ENCODE assay signal across 1 cellular context in the genomic region with DNA sequence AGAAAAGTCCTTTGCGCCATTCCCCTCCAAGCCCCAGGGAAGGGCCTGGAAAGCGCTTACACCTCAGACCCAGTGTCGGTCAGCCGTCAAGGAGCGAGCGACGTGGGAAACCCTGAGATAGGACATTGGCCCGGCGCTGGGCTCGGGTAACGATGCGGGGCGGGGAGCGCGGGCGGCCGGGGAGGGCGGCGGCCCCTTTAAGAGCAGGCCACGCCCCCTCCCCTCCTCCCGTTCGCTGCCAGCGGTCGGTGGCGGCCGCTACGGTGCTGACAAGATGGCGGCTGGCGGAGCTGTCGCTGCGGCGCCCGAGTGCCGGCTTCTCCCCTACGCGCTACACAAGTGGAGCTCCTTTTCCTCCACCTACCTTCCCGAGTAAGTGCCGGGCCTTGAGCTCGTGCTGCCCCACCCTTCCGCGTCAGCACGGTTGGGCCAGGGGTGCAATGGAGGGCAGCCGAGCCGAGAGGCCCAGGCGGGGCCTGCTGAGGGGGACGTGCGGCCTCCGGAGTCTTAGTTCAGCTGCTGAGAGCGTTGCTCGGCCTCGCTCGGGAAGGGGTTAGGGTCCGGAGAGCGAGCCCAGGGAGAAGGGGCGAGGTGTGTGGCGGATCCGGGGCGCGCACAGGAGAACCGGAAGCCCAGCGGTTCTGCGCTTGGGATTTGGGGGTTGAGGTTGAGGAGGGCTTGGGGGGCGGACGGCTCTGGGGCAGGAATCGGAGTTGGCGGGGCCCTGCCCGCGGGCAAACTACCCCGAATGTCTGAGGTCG.
TF ChIP-seq lines count a peak whose summit lies in the region.

A gene (plus strand): TSS at position 251 of the 761 bp plus-strand sequence. CDS start 24 bp downstream, at position 275.

TF ChIP-seq in WTC11, 78 proteins besides CTCF, POLR2A, EP300 and RAD21 (continued from another document):
- TF ChIP-seq, protein P1, sequence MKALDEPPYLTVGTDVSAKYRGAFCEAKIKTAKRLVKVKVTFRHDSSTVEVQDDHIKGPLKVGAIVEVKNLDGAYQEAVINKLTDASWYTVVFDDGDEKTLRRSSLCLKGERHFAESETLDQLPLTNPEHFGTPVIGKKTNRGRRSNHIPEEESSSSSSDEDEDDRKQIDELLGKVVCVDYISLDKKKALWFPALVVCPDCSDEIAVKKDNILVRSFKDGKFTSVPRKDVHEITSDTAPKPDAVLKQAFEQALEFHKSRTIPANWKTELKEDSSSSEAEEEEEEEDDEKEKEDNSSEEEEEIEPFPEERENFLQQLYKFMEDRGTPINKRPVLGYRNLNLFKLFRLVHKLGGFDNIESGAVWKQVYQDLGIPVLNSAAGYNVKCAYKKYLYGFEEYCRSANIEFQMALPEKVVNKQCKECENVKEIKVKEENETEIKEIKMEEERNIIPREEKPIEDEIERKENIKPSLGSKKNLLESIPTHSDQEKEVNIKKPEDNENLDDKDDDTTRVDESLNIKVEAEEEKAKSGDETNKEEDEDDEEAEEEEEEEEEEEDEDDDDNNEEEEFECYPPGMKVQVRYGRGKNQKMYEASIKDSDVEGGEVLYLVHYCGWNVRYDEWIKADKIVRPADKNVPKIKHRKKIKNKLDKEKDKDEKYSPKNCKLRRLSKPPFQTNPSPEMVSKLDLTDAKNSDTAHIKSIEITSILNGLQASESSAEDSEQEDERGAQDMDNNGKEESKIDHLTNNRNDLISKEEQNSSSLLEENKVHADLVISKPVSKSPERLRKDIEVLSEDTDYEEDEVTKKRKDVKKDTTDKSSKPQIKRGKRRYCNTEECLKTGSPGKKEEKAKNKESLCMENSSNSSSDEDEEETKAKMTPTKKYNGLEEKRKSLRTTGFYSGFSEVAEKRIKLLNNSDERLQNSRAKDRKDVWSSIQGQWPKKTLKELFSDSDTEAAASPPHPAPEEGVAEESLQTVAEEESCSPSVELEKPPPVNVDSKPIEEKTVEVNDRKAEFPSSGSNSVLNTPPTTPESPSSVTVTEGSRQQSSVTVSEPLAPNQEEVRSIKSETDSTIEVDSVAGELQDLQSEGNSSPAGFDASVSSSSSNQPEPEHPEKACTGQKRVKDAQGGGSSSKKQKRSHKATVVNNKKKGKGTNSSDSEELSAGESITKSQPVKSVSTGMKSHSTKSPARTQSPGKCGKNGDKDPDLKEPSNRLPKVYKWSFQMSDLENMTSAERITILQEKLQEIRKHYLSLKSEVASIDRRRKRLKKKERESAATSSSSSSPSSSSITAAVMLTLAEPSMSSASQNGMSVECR (CRISPR knock-in tag; IDR thresholded peaks at IDR 0.05; ENCODE audit: borderline replicate concordance): peak; percentile 77
- TF ChIP-seq, protein P2, sequence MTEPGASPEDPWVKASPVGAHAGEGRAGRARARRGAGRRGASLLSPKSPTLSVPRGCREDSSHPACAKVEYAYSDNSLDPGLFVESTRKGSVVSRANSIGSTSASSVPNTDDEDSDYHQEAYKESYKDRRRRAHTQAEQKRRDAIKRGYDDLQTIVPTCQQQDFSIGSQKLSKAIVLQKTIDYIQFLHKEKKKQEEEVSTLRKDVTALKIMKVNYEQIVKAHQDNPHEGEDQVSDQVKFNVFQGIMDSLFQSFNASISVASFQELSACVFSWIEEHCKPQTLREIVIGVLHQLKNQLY (CRISPR knock-in tag; IDR thresholded peaks at IDR 0.05): no peak
